Comparison of ENCODE assay signal across 8 cellular contexts in the genomic region with DNA sequence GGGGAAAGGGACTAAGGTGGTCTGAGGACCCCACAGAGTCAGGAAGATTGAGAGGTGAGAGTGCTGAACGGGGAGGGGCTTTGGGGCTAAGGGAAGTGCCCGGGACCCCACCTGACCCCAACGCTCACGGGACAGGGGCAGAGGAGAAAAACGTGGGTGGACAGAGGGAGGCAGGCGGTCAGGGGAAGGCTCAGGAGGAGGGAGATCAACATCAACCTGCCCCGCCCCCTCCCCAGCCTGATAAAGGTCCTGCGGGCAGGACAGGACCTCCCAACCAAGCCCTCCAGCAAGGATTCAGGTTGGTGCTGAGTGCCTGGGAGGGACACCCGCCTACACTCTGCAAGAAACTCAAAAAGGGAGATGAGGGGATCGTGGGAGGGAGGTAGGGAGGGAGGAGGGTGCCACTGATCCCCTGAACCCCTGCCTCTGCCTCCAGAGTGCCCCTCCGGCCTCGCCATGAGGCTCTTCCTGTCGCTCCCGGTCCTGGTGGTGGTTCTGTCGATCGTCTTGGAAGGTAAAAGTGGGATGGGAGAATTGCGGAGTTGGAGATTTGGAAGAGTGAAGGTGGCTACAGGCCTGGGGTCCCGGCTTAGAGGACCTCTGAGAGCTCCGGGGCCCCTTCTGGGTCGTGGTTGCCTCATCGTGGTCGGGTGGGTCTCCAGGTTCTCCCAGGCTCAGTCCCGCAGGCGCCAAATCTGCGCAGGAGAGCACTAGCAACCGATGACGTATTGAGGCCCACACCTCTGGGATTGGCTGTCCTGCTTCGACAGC. TPM values are rescaled to one million over a fixed set of nuclear protein-coding genes. Genes with fewer than 3 reads are reported as not detected.
A peak's percentile ranks its signal among the peaks of the same experiment; 100 is the strongest.
DNase-seq lines count a peak whose midpoint lies in the region; ATAC-seq and TF ChIP-seq lines count a peak whose summit lies in the region.
"Not testable (repeated sequence)": the region's sequence is repeated elsewhere in the genome, so short reads cannot be mapped to it uniquely, and the experiment has no call there.

A gene (plus strand): TSS at position 173 of the 771 bp plus-strand sequence. CDS start 284 bp downstream, at position 457.

- intact Hi-C loops in activated CD4-positive, alpha-beta T cell treated with anti-CD3 and anti-CD28 coated beads, Interleukin-2, amount 10 ng/mL, durations not matched to agents 24 days and 14 days (cut with micrococcal nuclease) = not testable (repeated sequence)

- H3K9me3 Mint-ChIP-seq in activated CD4-positive, alpha-beta T cell treated with anti-CD3 and anti-CD28 coated beads, Interleukin-2, amount 10 ng/mL, durations not matched to agents 24 days and 14 days = not testable (repeated sequence)

- ATAC-seq in GM19328 (IDR thresholded peaks at IDR 0.05; ENCODE audit: unreplicated experiment) = peak; percentile 81
- ATAC-seq in HG03469 (IDR thresholded peaks at IDR 0.05; ENCODE audit: unreplicated experiment) = peak; percentile 54

- peaks cover 18% of the 10 kb centered on the region for H3K27me3 Mint-ChIP-seq in activated CD4-positive, alpha-beta T cell treated with anti-CD3 and anti-CD28 coated beads, Interleukin-2, amount 10 ng/mL, durations not matched to agents 24 days and 14 days

- not testable (repeated sequence) for H3K36me3 Mint-ChIP-seq in activated CD4-positive, alpha-beta T cell treated with anti-CD3 and anti-CD28 coated beads, Interleukin-2, amount 10 ng/mL, durations not matched to agents 24 days and 14 days (ENCODE audit: low read depth)

- H3K4me1 Mint-ChIP-seq in activated CD4-positive, alpha-beta T cell treated with anti-CD3 and anti-CD28 coated beads, Interleukin-2, amount 10 ng/mL, durations not matched to agents 24 days and 14 days = peaks cover 15% of the 10 kb centered on the region

- H3K27ac Mint-ChIP-seq in activated CD4-positive, alpha-beta T cell treated with anti-CD3 and anti-CD28 coated beads, Interleukin-2, amount 10 ng/mL, durations not matched to agents 24 days and 14 days = peak within 1 kb of the TSS; percentile 95

- peak within 1 kb of the TSS; percentile 97 for H3K4me3 Mint-ChIP-seq in activated CD4-positive, alpha-beta T cell treated with anti-CD3 and anti-CD28 coated beads, Interleukin-2, amount 10 ng/mL, durations not matched to agents 24 days and 14 days

- DNase-seq in AG10803 (ENCODE audit: low read depth) (peak; percentile 59), NCI-H524 treated with DMSO at 0.1 percent for 48 hours (lab: John Stamatoyannopoulos, UW) (peak; percentile 27), coronary artery (ENCODE audit: low spot score) (peak; percentile 88), left kidney (ENCODE audit: low read depth, low spot score) (peak; percentile 97)
- peak; percentile 94 for DNase-seq in activated CD4-positive, alpha-beta T cell treated with anti-CD3 and anti-CD28 coated beads, Interleukin-2, amount 10 ng/mL, durations not matched to agents 24 days and 14 days
- peak; percentile 26 to 45 for DNase-seq in stimulated activated CD4-positive, alpha-beta T cell treated with anti-CD3 and anti-CD28 coated beads, Interleukin-1b, Interleukin-23, amount 100 ng/mL, for 1 hour (ENCODE audit: low read depth in 2 of 2)

- H3K4me3 ChIP-seq in AG10803 (ENCODE audit: low read length) (peak within 1 kb of the TSS; percentile 67), coronary artery (peak within 1 kb of the TSS; percentile 69)

- peak within 1 kb of the TSS in 1 of 2 donors; percentile 19 for H3K27ac ChIP-seq in coronary artery

- not testable (repeated sequence) for TF ChIP-seq CTCF in AG10803 (conservative IDR thresholded peaks at IDR 0.05; ENCODE audit: low read length); coronary artery (IDR thresholded peaks at IDR 0.05)

RNA-seq across cellular contexts. Expression of the gene that starts here (rescaled TPM):
- 1.8 and 2.1 TPM in 2 replicates for total RNA-seq in activated CD4-positive, alpha-beta T cell treated with anti-CD3 and anti-CD28 coated beads, Interleukin-2, amount 10 ng/mL, durations not matched to agents 24 days and 14 days

Comparison
In these comparisons a context has a peak if more than half of its experiments do, and no peak if none do; other contexts are left out.
1. DNase-seq: peak in every context shown above with its lines; median percentile 97 in left kidney; 94 in activated CD4-positive, alpha-beta T cell treated with anti-CD3 and anti-CD28 coated beads, Interleukin-2, amount 10 ng/mL, durations not matched to agents 24 days and 14 days; 88 in coronary artery; 59 in AG10803; 36 in stimulated activated CD4-positive, alpha-beta T cell treated with anti-CD3 and anti-CD28 coated beads, Interleukin-1b, Interleukin-23, amount 100 ng/mL, for 1 hour; 27 in NCI-H524 treated with DMSO at 0.1 percent for 48 hours.